ENCODE assay signal across 20 cellular contexts in genomic region chr17:58376472-58376921, GRCh38. TPM values are rescaled to one million over a fixed set of nuclear protein-coding genes. Genes with fewer than 3 reads are reported as not detected.
DNase-seq lines count a peak whose midpoint lies in the region; ATAC-seq and TF ChIP-seq lines count a peak whose summit lies in the region.
"Had no signal": no experiment of that assay in that cellular context is flagged by ENCODE, and none has a peak within 500 bp of the region (broad histone marks: within the 10 kb centered on the region; RNA-seq: fewer than 3 reads in every experiment).

No MANE protein-coding gene starts in this region.

- intact Hi-C loops in PC-3 (cut with micrococcal nuclease) (no loop called here), transverse colon (cut with DNase I; ENCODE audit: low total_unique reads) (no loop called here)

- TF ChIP-seq EP300 in transverse colon (IDR thresholded peaks at IDR 0.05; ENCODE audit: low read depth) = no peak

- H4K20me1 ChIP-seq in PC-3 (ENCODE audit: low read length) = no peaks in the 10 kb centered on the region

- CTCF ChIA-PET in PC-3 (lab: Charles Lee) = interaction anchor here (0.5 to 0.7 kb wide), 2 partner anchors 41 to 580 kb away, joined by 7 to 9 read pairs; no protein-coding TSS in a partner anchor

- no peak overlapping the region for H3K9ac ChIP-seq in PC-3 (ENCODE audit: low read length)
- H3K9ac ChIP-seq: SK-N-SH had no signal

- H3K4me2 ChIP-seq in PC-3 (ENCODE audit: low read length) = peak overlapping the region; percentile 35
- H3K4me2 ChIP-seq: SK-N-SH had no signal

- H3K4me1 ChIP-seq in PC-3 (ENCODE audit: insufficient read depth, low read length) (peaks cover 21% of the 10 kb centered on the region), transverse colon (peaks cover 5 to 61% (median 47%) of the 10 kb centered on the region in 4 donors)

- in situ Hi-C loops in transverse colon (cut with MboI; ENCODE audit: low pct_ligation_motif_present in 1 of 4, low pct_unique_long_range_greater_than_20kb in 1 of 4, low sequenced_read_pairs in 3 of 4) = no loop called here

- H3K79me2 ChIP-seq in PC-3 (ENCODE audit: low read length) = no peaks in the 10 kb centered on the region

- H3K9me2 ChIP-seq in PC-3 (replicated peaks; ENCODE audit: low read length) = no peaks in the 10 kb centered on the region
- H3K9me2 ChIP-seq: SK-N-SH had no signal

- no peaks in the 10 kb centered on the region for H3K9me3 ChIP-seq in PC-3 (ENCODE audit: low read length)
- no peaks in the 10 kb centered on the region for H3K9me3 ChIP-seq in transverse colon
- H3K9me3 ChIP-seq: SK-N-SH had no signal

- H3F3A ChIP-seq in PC-3 (ENCODE audit: low read length, unreplicated experiment) = no peaks in the 10 kb centered on the region

- H3K4me3 ChIP-seq in PC-3 (ENCODE audit: low read length) (no peak overlapping the region), transverse colon (no peak overlapping the region)

- H3K36me3 ChIP-seq in PC-3 (ENCODE audit: low read depth, low read length) (no peaks in the 10 kb centered on the region), transverse colon (no peaks in the 10 kb centered on the region)

- H3K27me3 ChIP-seq in PC-3 (ENCODE audit: low read length) = no peaks in the 10 kb centered on the region
- H3K27me3 ChIP-seq in transverse colon = no peaks in the 10 kb centered on the region

- TF ChIP-seq CTCF in PC-3 (conservative IDR thresholded peaks at IDR 0.05; ENCODE audit: low read depth, low read length) (no peak), transverse colon (IDR thresholded peaks at IDR 0.05) (no peak)

- 35 to 43% methylated on average over 1 to 3 of the region's 3 CpGs for whole genome bisulfite sequencing in transverse colon (ENCODE audit: low coverage in 1 of 2), 2 donors

- no peak for ATAC-seq in PC-3
- ATAC-seq in GM21825 (IDR thresholded peaks at IDR 0.05; ENCODE audit: unreplicated experiment) = no peak
- no peak for ATAC-seq in GM21360 (IDR thresholded peaks at IDR 0.05; ENCODE audit: unreplicated experiment)
- no peak for ATAC-seq in GM21526 (IDR thresholded peaks at IDR 0.05; ENCODE audit: low FRiP score, unreplicated experiment)
- ATAC-seq: stimulated activated memory B cell treated with anti-CD40 and anti-IgM and Interleukin-4, amounts not matched to agents 10 μg/mL and 1 μg/mL and 100 μg/mL, for 72 hours had no signal

- DNase-seq in SKM-1 treated with dmso at 0.1 percent for 144 hours (lab: John Stamatoyannopoulos, UW; ENCODE audit: unreplicated experiment) = peak; percentile 17
- no peak for DNase-seq in SKM-1 (lab: John Stamatoyannopoulos, UW; ENCODE audit: unreplicated experiment)
- DNase-seq in PC-3 = no peak
- no peak for DNase-seq in epithelial cell of prostate (ENCODE audit: low read depth, low spot score)
- DNase-seq in transverse colon = no peak
- DNase-seq: activated CD4-positive, alpha-beta T cell treated with anti-CD3 and anti-CD28 coated beads, Interleukin-2, amount 10 ng/mL, durations not matched to agents 24 days and 14 days; activated CD8-positive, alpha-beta memory T cell treated with anti-CD3 and anti-CD28 coated beads, Interleukin-2, amount 50 U/mL, for 4 hours; activated gamma-delta T cell treated with Interleukin-2 at 50 U/mL for 16 hours; C1 segment of cervical spinal cord; DMS79 treated with DMSO at 0.1 percent for 48 hours; hippocampal formation; KG1; midbrain; NCI-H2107; SK-N-SH; stimulated activated CD4-positive, alpha-beta T cell treated with anti-CD3 and anti-CD28 coated beads, Interleukin-15, amount 100 ng/mL, for 24 hours had no signal

- H2AFZ ChIP-seq in PC-3 (ENCODE audit: low read length) = no peak overlapping the region

- no TSS peak for BruUV-seq in PC-3 (replicated peaks; lab: Mats Ljungman, UMichigan)

- POLR2A ChIA-PET in PC-3 (lab: Charles Lee; ENCODE audit: unreplicated experiment) = no interaction called here

- TF ChIP-seq POLR2A in transverse colon (IDR thresholded peaks at IDR 0.05) = no peak

- H3K27ac ChIP-seq in PC-3 (ENCODE audit: low read length) (peak overlapping the region; percentile 2; the same call in 1 of the 2 replicates), epithelial cell of prostate (peak overlapping the region; percentile 34), transverse colon (peak overlapping the region; percentile 60 to 75 (median 72))

RNA-seq across cellular contexts. Expression of gene SUPT4H1, which starts 24.5 kb away (rescaled TPM):
- total RNA-seq in PC-3 (2014; rRNA removed) (100.0 and 116 TPM in 2 replicates), transverse colon (10 to 100 TPM; 12.0 to 66.3 (median 40.0) TPM)

RNA-seq across cellular contexts. Expression of gene RNF43, which starts 40.8 kb away (rescaled TPM):
- total RNA-seq in PC-3 (2014; rRNA removed) (3.8 and 8.5 TPM in 2 replicates), transverse colon (10 to 100 TPM; 31.9 to 84.2 (median 38.2) TPM)

RNA-seq across cellular contexts. Expression of gene TSPOAP1, which starts 47.9 kb away (rescaled TPM):
- total RNA-seq in PC-3 (2014; rRNA removed) (4.3 and 8.3 TPM in 2 replicates), transverse colon (10 to 100 TPM in 2 of 4 donors, 1 to 10 TPM in 2; 4.4 to 21.7 (median 9.4) TPM)

Comparison
In these comparisons a context has a peak if more than half of its experiments do, and no peak if none do; other contexts are left out.
1. H3K27ac ChIP-seq: peak in every context shown above with its lines; median percentile 72 in transverse colon; 34 in epithelial cell of prostate; 2 in PC-3.